31 cellular contexts compared by ENCODE assay signal in genomic region chr12:87384226-87384625, GRCh38.
"Had no signal": no experiment of that assay in that cellular context is flagged by ENCODE, and none has a peak within 500 bp of the region (broad histone marks: within the 10 kb centered on the region; RNA-seq: fewer than 3 reads in every experiment).

No MANE protein-coding gene starts in this region.

- DNase-seq: activated B cell treated with CpG ODN at 0.5 μM for 24 hours; activated CD4-positive, alpha-beta memory T cell treated with anti-CD3 and anti-CD28 coated beads for 36 hours; activated CD4-positive, alpha-beta T cell treated with anti-CD3 and anti-CD28 coated beads for 4 hours; activated CD4-positive, alpha-beta T cell treated with anti-CD3 and anti-CD28 coated beads, Interleukin-2, amount 50 U/mL, for 1 hour; activated CD4-positive, CD25-positive, alpha-beta regulatory T cell treated with anti-CD3 and anti-CD28 coated beads, Interleukin-2, amount 50 U/mL, for 72 hours; activated CD8-positive, alpha-beta memory T cell treated with anti-CD3 and anti-CD28 coated beads, Interleukin-2, amount 50 U/mL, for 4 hours; activated gamma-delta T cell treated with Interleukin-2 at 50 U/mL for 16 hours; activated naive CD4-positive, alpha-beta T cell treated with anti-CD3 and anti-CD28 coated beads for 36 hours; activated T-cell treated with anti-CD3 and anti-CD28 coated beads for 4 hours; activated T-cell treated with anti-CD3 and anti-CD28 coated beads, Interleukin-2, amount 50 U/mL, for 4 hours; adrenal gland; body of pancreas; Karpas-422; KBM-7; NCI-H1105 treated with DMSO at 0.1 percent for 48 hours; NCI-H1436; NCI-H1694; NCI-H1930; NCI-H2081 treated with DMSO at 0.1 percent for 48 hours; NCI-H2171; NCI-H510A; NCI-H526; NCI-H748 treated with DMSO at 0.1 percent for 48 hours; NK-92 treated with Interleukin-12 subunit alpha and Interleukin-12 subunit beta, amount 100 ng/mL, for 24 hours; Peyer's patch; RPMI8226; SHP77 treated with DMSO at 0.1 percent for 48 hours; T1000 had no signal

- H3K9me3 ChIP-seq: body of pancreas, breast epithelium, Peyer's patch, SJSA1 had no signal

- H3K36me3 ChIP-seq: adrenal gland, breast epithelium, Peyer's patch, SJSA1 had no signal

- H3K4me1 ChIP-seq: adrenal gland, body of pancreas, breast epithelium, Peyer's patch, SJSA1 had no signal

- H3K4me3 ChIP-seq: adrenal gland, body of pancreas, breast epithelium, Peyer's patch, SJSA1 had no signal

- ATAC-seq: activated naive CD4-positive, alpha-beta T cell treated with anti-CD3 and anti-CD28 coated beads, Interleukin-2, amount 50 U/mL, for 72 hours; activated T-cell treated with anti-CD3 and anti-CD28 coated beads, Interleukin-2, amount 50 U/mL, for 4 hours; body of pancreas had no signal
